Comparison of ENCODE assay signal across 8 cellular contexts in genomic region chr2:119758881-119759450, GRCh38. TPM values are rescaled to one million over a fixed set of nuclear protein-coding genes. Genes with fewer than 3 reads are reported as not detected.
DNase-seq lines count a peak whose midpoint lies in the region; ATAC-seq and TF ChIP-seq lines count a peak whose summit lies in the region.

No MANE protein-coding gene starts in this region.

- DNase-seq in AG04450 (ENCODE audit: low read depth, low spot score) (no peak), NCI-H1930 (lab: John Stamatoyannopoulos, UW) (no peak), SKM-1 (lab: John Stamatoyannopoulos, UW; ENCODE audit: unreplicated experiment) (no peak)
- DNase-seq in naive thymus-derived CD4-positive, alpha-beta T cell, result peak in 1 of 9 donors; percentile 7

- CTCF ChIA-PET in AG04450 (lab: Charles Lee), result interaction anchor here (1.3 kb wide), 1 partner anchor 416 kb away, joined by 5 read pairs; no protein-coding TSS in a partner anchor
- CTCF ChIA-PET in naive thymus-derived CD4-positive, alpha-beta T cell (lab: Charles Lee), result interaction anchor here (1.0 to 3.6 kb wide), 8 partner anchors 10 to 417 kb away, joined by 3 to 18 read pairs (median 4); no protein-coding TSS in a partner anchor

- TF ChIP-seq CTCF in AG04450 (IDR thresholded peaks at IDR 0.05; ENCODE audit: low read depth, low read length), result no peak

- H3K27ac ChIP-seq in AG04450 (ENCODE audit: low read depth, low read length) (peak overlapping the region; percentile 34), cingulate gyrus (ENCODE audit: low read depth, low read length) (peak overlapping the region; percentile 97)
- peak overlapping the region; percentile 71 for H3K27ac ChIP-seq in naive thymus-derived CD4-positive, alpha-beta T cell (ENCODE audit: low read depth, low read length)

- H3K36me3 Mint-ChIP-seq in IgD-negative memory B cell, result no peaks in the 10 kb centered on the region
- H3K36me3 Mint-ChIP-seq in naive thymus-derived CD4-positive, alpha-beta T cell, result peaks cover 0 to 3% (median 0%) of the 10 kb centered on the region in 5 donors

- intact Hi-C loops in naive thymus-derived CD4-positive, alpha-beta T cell (cut with micrococcal nuclease), result loop anchor here (1.0 to 10.0 kb wide), 25 partner anchors 14 to 1978 kb away; partner anchors contain the start of genes C2orf76 (in 2 of the 2), DBI (in 2 of the 2), EPB41L5 (in 2 of the 2) and INSIG2 (in 2 of the 2)

- H3K36me3 ChIP-seq in naive thymus-derived CD4-positive, alpha-beta T cell (ENCODE audit: control insufficient read depth in 2 of 3, insufficient read depth in 3 of 3, low read length in 3 of 3), result no peaks in the 10 kb centered on the region

- peak overlapping the region; percentile 85 to 98 (median 96) for H3K4me3 Mint-ChIP-seq in IgD-negative memory B cell
- H3K4me3 Mint-ChIP-seq in naive thymus-derived CD4-positive, alpha-beta T cell, result peak overlapping the region; percentile 86 to 97 (median 94)

- no peaks in the 10 kb centered on the region for H3K27me3 ChIP-seq in AG04450 (ENCODE audit: control insufficient read depth, insufficient read depth, low read length)
- no peaks in the 10 kb centered on the region for H3K27me3 ChIP-seq in naive thymus-derived CD4-positive, alpha-beta T cell (ENCODE audit: control insufficient read depth in 2 of 2, insufficient read depth in 2 of 2, low read length in 2 of 2)

- no peaks in the 10 kb centered on the region for H3K9me3 ChIP-seq in AG04450 (ENCODE audit: control insufficient read depth, insufficient read depth, low read length)
- H3K9me3 ChIP-seq in naive thymus-derived CD4-positive, alpha-beta T cell (ENCODE audit: control insufficient read depth in 2 of 3, low read length in 3 of 3), result no peaks in the 10 kb centered on the region

- no peak for TF ChIP-seq POLR2A in GM18505 (IDR thresholded peaks at IDR 0.05; ENCODE audit: borderline replicate concordance, extremely low read depth, insufficient read depth, insufficient read length)

- H3K9me3 Mint-ChIP-seq in IgD-negative memory B cell, result no peaks in the 10 kb centered on the region
- no peaks in the 10 kb centered on the region for H3K9me3 Mint-ChIP-seq in naive thymus-derived CD4-positive, alpha-beta T cell

- peak overlapping the region; percentile 65 to 96 (median 89) for H3K27ac Mint-ChIP-seq in IgD-negative memory B cell
- peak overlapping the region; percentile 60 to 95 (median 91) for H3K27ac Mint-ChIP-seq in naive thymus-derived CD4-positive, alpha-beta T cell

- H3K4me3 ChIP-seq in AG04450 (ENCODE audit: low read depth, low read length), result peak overlapping the region; percentile 87
- peak overlapping the region; percentile 65 for H3K4me3 ChIP-seq in naive thymus-derived CD4-positive, alpha-beta T cell (ENCODE audit: low read length)

- H3K4me1 ChIP-seq in naive thymus-derived CD4-positive, alpha-beta T cell (ENCODE audit: control insufficient read depth in 2 of 2, insufficient read depth in 2 of 2, low read length in 2 of 2), result peaks cover 22 to 25% of the 10 kb centered on the region in 2 donors

- no peak for ATAC-seq in naive thymus-derived CD4-positive, alpha-beta T cell
- no peak for ATAC-seq in HG03135 (IDR thresholded peaks at IDR 0.05; ENCODE audit: unreplicated experiment)
- ATAC-seq in GM18505 (IDR thresholded peaks at IDR 0.05; ENCODE audit: unreplicated experiment), result no peak

- H3K27me3 Mint-ChIP-seq in IgD-negative memory B cell, result no peaks in the 10 kb centered on the region
- peaks cover 0 to 4% (median 0%) of the 10 kb centered on the region in 5 donors for H3K27me3 Mint-ChIP-seq in naive thymus-derived CD4-positive, alpha-beta T cell

- H3K4me1 Mint-ChIP-seq in IgD-negative memory B cell, result peaks cover 15 to 27% (median 22%) of the 10 kb centered on the region in 3 donors
- H3K4me1 Mint-ChIP-seq in naive thymus-derived CD4-positive, alpha-beta T cell, result peaks cover 19 to 45% (median 34%) of the 10 kb centered on the region in 7 donors

- POLR2A ChIA-PET in AG04450 (lab: Yijun Ruan, JAX), result interaction anchor here (1.0 kb wide), 1 partner anchor 13 kb away, joined by 3 read pairs; no protein-coding TSS in a partner anchor
- POLR2A ChIA-PET in naive thymus-derived CD4-positive, alpha-beta T cell (lab: Charles Lee), result interaction anchor here (0.5 to 3.6 kb wide), 22 partner anchors 10 to 464 kb away, joined by 3 to 25 read pairs (median 4); partner anchors contain the start of genes C2orf76, DBI, TMEM177 and TMEM185B

RNA-seq across cellular contexts. Expression of gene PTPN4, which starts 0.8 kb away (rescaled TPM):
- polyA plus RNA-seq in AG04450 (2011; rRNA removed) (16.5 and 19.6 TPM in 2 replicates), IgD-negative memory B cell (21.4 TPM)
- polyA minus RNA-seq in AG04450 (2011; rRNA and poly(A)+ RNA removed), result 28.7 and 60.1 TPM in 2 replicates
- total RNA-seq in naive thymus-derived CD4-positive, alpha-beta T cell, result 100 to 1,000 TPM in 3 of 5 experiments, 10 to 100 TPM in 2; 59.9 to 122 (median 104) TPM
- 10 to 100 TPM; 48.9 to 50.1 TPM for polyA plus RNA-seq in naive thymus-derived CD4-positive, alpha-beta T cell

Comparison
In these comparisons a context has a peak if more than half of its experiments do, and no peak if none do; other contexts are left out.
1. H3K27ac ChIP-seq: peak in every context shown above with its lines; median percentile 97 in cingulate gyrus; 71 in naive thymus-derived CD4-positive, alpha-beta T cell; 34 in AG04450.